In the genomic region with DNA sequence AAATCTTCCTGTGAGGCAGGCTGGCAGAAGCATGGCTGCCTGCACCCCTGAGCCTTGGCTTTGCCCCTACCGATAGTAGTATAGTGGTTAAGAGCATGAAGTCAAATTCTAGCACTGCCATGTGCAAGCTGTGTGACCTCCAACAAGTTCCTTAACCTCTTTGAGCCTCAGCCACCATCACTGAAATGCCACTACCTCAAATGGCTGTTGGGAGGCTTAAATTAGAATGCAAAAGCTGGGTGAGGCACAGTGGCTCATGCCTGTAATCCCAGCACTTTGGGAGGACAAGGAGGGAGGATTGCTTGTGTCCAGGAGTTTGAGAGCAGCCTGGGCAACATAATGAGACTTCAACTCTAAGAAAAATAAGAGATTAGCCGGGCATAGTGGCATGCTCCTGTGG, we compare ENCODE assay signal across 2 cellular contexts.
TF ChIP-seq lines count a peak whose summit lies in the region.

No MANE protein-coding gene starts in this region.

TF ChIP-seq in A549, 52 proteins besides CTCF, POLR2A, EP300 and RAD21:
- TF ChIP-seq HEYL (CRISPR knock-in tag; IDR thresholded peaks at IDR 0.05): no peak
- TF ChIP-seq, protein P1, sequence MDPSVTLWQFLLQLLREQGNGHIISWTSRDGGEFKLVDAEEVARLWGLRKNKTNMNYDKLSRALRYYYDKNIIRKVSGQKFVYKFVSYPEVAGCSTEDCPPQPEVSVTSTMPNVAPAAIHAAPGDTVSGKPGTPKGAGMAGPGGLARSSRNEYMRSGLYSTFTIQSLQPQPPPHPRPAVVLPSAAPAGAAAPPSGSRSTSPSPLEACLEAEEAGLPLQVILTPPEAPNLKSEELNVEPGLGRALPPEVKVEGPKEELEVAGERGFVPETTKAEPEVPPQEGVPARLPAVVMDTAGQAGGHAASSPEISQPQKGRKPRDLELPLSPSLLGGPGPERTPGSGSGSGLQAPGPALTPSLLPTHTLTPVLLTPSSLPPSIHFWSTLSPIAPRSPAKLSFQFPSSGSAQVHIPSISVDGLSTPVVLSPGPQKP (IDR thresholded peaks at IDR 0.05; ENCODE audit: low read depth, low read length): no peak
- no peak for TF ChIP-seq FOSL2 (IDR thresholded peaks at IDR 0.05)
- no peak for TF ChIP-seq FOSL2 (CRISPR knock-in tag; IDR thresholded peaks at IDR 0.05)
- TF ChIP-seq ZNF302 (CRISPR knock-in tag; IDR thresholded peaks at IDR 0.05): no peak
- TF ChIP-seq CHD2 (IDR thresholded peaks at IDR 0.05; ENCODE audit: low read length, partially characterized antibody): no peak
- no peak for TF ChIP-seq EHF (CRISPR knock-in tag; IDR thresholded peaks at IDR 0.05)
- TF ChIP-seq TP53 (CRISPR knock-in tag; IDR thresholded peaks at IDR 0.05): no peak
- TF ChIP-seq ZC3H11A (IDR thresholded peaks at IDR 0.05): no peak
- TF ChIP-seq, protein P2, sequence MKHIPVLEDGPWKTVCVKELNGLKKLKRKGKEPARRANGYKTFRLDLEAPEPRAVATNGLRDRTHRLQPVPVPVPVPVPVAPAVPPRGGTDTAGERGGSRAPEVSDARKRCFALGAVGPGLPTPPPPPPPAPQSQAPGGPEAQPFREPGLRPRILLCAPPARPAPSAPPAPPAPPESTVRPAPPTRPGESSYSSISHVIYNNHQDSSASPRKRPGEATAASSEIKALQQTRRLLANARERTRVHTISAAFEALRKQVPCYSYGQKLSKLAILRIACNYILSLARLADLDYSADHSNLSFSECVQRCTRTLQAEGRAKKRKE (CRISPR knock-in tag; IDR thresholded peaks at IDR 0.05; ENCODE audit: low read depth): no peak
- TF ChIP-seq FOXS1 (CRISPR knock-in tag; IDR thresholded peaks at IDR 0.05): no peak
- no peak for TF ChIP-seq CEBPB (IDR thresholded peaks at IDR 0.05)
- TF ChIP-seq HOXA7 (CRISPR knock-in tag; IDR thresholded peaks at IDR 0.05): no peak
- TF ChIP-seq, protein P3, sequence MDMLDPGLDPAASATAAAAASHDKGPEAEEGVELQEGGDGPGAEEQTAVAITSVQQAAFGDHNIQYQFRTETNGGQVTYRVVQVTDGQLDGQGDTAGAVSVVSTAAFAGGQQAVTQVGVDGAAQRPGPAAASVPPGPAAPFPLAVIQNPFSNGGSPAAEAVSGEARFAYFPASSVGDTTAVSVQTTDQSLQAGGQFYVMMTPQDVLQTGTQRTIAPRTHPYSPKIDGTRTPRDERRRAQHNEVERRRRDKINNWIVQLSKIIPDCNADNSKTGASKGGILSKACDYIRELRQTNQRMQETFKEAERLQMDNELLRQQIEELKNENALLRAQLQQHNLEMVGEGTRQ (IDR thresholded peaks at IDR 0.05): no peak
- TF ChIP-seq POLR2AphosphoS2 (conservative IDR thresholded peaks at IDR 0.05; ENCODE audit: low read length): no peak
- TF ChIP-seq RNF2 (IDR thresholded peaks at IDR 0.05; ENCODE audit: borderline replicate concordance, low read depth): no peak
- no peak for TF ChIP-seq RFX5 (IDR thresholded peaks at IDR 0.05)
- no peak for TF ChIP-seq KDM5A (IDR thresholded peaks at IDR 0.05)
- TF ChIP-seq, protein P4, sequence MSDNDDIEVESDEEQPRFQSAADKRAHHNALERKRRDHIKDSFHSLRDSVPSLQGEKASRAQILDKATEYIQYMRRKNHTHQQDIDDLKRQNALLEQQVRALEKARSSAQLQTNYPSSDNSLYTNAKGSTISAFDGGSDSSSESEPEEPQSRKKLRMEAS (IDR thresholded peaks at IDR 0.05): no peak
- TF ChIP-seq HOXB5 (CRISPR knock-in tag; IDR thresholded peaks at IDR 0.05): no peak
- TF ChIP-seq GATA3 (IDR thresholded peaks at IDR 0.05; ENCODE audit: borderline replicate concordance): no peak

TF ChIP-seq in H1, 55 proteins besides CTCF, POLR2A, EP300 and RAD21:
- TF ChIP-seq SUZ12 (IDR thresholded peaks at IDR 0.05; ENCODE audit: low read length): no peak
- TF ChIP-seq SIRT6 (IDR thresholded peaks at IDR 0.05; ENCODE audit: low read length): no peak
- TF ChIP-seq, protein P4 (IDR thresholded peaks at IDR 0.05): no peak
- no peak for TF ChIP-seq CHD1 (IDR thresholded peaks at IDR 0.05; ENCODE audit: low read depth, low read length)
- TF ChIP-seq TEAD4 (IDR thresholded peaks at IDR 0.05; ENCODE audit: low read depth, low read length): no peak
